In the genomic region with DNA sequence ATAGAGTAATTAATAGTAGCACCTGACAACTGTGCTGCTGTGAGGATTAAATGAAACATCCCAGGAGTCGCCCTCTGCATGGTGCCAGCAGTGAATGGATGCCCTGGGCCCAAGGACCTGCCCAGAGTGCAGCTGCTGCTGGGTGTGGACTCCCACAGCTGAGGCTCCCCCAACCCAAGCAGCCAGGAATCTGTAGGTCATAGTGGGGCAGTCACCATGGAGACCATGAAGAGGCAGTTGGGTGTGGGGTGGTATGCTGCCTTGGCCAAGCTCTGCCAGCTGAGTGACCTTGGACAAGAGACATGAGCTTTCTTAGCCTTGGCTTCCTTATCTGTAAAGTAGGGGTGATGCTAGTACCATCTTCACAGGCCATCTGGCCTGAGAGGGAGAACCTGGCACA, we compare ENCODE assay signal across 28 cellular contexts. TPM values are rescaled to one million over a fixed set of nuclear protein-coding genes. Genes with fewer than 3 reads are reported as not detected.
"Had no signal": no experiment of that assay in that cellular context is flagged by ENCODE, and none has a peak within 500 bp of the region (broad histone marks: within the 10 kb centered on the region; RNA-seq: fewer than 3 reads in every experiment).

No MANE protein-coding gene starts in this region.

- H3K27ac Mint-ChIP-seq: activated CD4-positive, alpha-beta memory T cell treated with anti-CD3 and anti-CD28 coated beads, Interleukin-2, amount 10 ng/mL, durations not matched to agents 7 days and 5 days; activated CD8-positive, alpha-beta memory T cell treated with anti-CD3 and anti-CD28 coated beads, Interleukin-2, amount 10 ng/mL, durations not matched to agents 7 days and 5 days; activated naive CD8-positive, alpha-beta T cell treated with anti-CD3 and anti-CD28 coated beads, Interleukin-2, amount 10 ng/mL, durations not matched to agents 7 days and 5 days; activated T-helper 17 cell treated with anti-CD3 and anti-CD28 coated beads, Interleukin-2, amount 50 U/mL, for 72 hours; dendritic cell treated with granulocyte-macrophage colony-stimulating factor and Interleukin-4, amounts not matched to agents 40 ng/mL and 50 ng/mL, for 4 days; mesothelial cell of epicardium; nephron had no signal

- DNase-seq: activated CD4-positive, alpha-beta memory T cell treated with anti-CD3 and anti-CD28 coated beads, Interleukin-2, amount 10 ng/mL, durations not matched to agents 7 days and 5 days; activated CD4-positive, alpha-beta T cell treated with anti-CD3 and anti-CD28 coated beads for 48 hours; activated CD4-positive, CD25-positive, alpha-beta regulatory T cell; activated CD8-positive, alpha-beta memory T cell treated with anti-CD3 and anti-CD28 coated beads, Interleukin-2, amount 10 ng/mL, durations not matched to agents 7 days and 5 days; activated naive CD4-positive, alpha-beta T cell treated with Interleukin-2 at 50 U/mL for 16 hours; activated naive CD8-positive, alpha-beta T cell treated with anti-CD3 and anti-CD28 coated beads, Interleukin-2, amount 10 ng/mL, durations not matched to agents 7 days and 5 days; amygdala; effector CD8-positive, alpha-beta T cell; heart left ventricle; kidney; nucleus accumbens; stimulated activated CD4-positive, alpha-beta T cell treated with anti-CD3 and anti-CD28 coated beads, Interleukin-12 subunit alpha, Interleukin-12 subunit beta, amount 100 ng/mL, for 4 hours; stimulated activated CD4-positive, alpha-beta T cell treated with anti-CD3 and anti-CD28 coated beads, Interleukin-1b, Interleukin-23, amount 100 ng/mL, for 48 hours; stimulated activated naive CD8-positive, alpha-beta T cell treated with anti-CD3 and anti-CD28 coated beads, Interleukin-15, Interleukin-2, amounts not matched to agents 100 U/mL and 50 U/mL, for 24 hours; substantia nigra; tibial artery had no signal

- H3K4me1 Mint-ChIP-seq: mesothelial cell of epicardium, nephron had no signal

- H3K4me3 Mint-ChIP-seq: activated CD4-positive, alpha-beta memory T cell treated with anti-CD3 and anti-CD28 coated beads, Interleukin-2, amount 10 ng/mL, durations not matched to agents 7 days and 5 days; activated CD8-positive, alpha-beta memory T cell treated with anti-CD3 and anti-CD28 coated beads, Interleukin-2, amount 10 ng/mL, durations not matched to agents 7 days and 5 days; activated naive CD8-positive, alpha-beta T cell treated with anti-CD3 and anti-CD28 coated beads, Interleukin-2, amount 10 ng/mL, durations not matched to agents 7 days and 5 days; activated T-helper 17 cell treated with anti-CD3 and anti-CD28 coated beads, Interleukin-2, amount 50 U/mL, for 72 hours; dendritic cell treated with granulocyte-macrophage colony-stimulating factor and Interleukin-4, amounts not matched to agents 40 ng/mL and 50 ng/mL, for 4 days; mesothelial cell of epicardium; nephron had no signal

- H3K9me3 ChIP-seq: gastroesophageal sphincter, heart left ventricle, tibial artery had no signal

- H3K36me3 ChIP-seq: cardiac muscle cell, gastroesophageal sphincter, heart left ventricle, tibial artery had no signal

- H3K27ac ChIP-seq: cardiac muscle cell, gastroesophageal sphincter, heart left ventricle, tibial artery had no signal

- H3K36me3 Mint-ChIP-seq: activated CD8-positive, alpha-beta memory T cell treated with anti-CD3 and anti-CD28 coated beads, Interleukin-2, amount 10 ng/mL, durations not matched to agents 7 days and 5 days; activated naive CD8-positive, alpha-beta T cell treated with anti-CD3 and anti-CD28 coated beads, Interleukin-2, amount 10 ng/mL, durations not matched to agents 7 days and 5 days; mesothelial cell of epicardium had no signal

- H3K4me3 ChIP-seq: cardiac muscle cell, gastroesophageal sphincter, heart left ventricle, lung, tibial artery had no signal

- H3K9me3 Mint-ChIP-seq: activated CD4-positive, alpha-beta memory T cell treated with anti-CD3 and anti-CD28 coated beads, Interleukin-2, amount 10 ng/mL, durations not matched to agents 7 days and 5 days; activated naive CD8-positive, alpha-beta T cell treated with anti-CD3 and anti-CD28 coated beads, Interleukin-2, amount 10 ng/mL, durations not matched to agents 7 days and 5 days; activated T-helper 17 cell treated with anti-CD3 and anti-CD28 coated beads, Interleukin-2, amount 50 U/mL, for 72 hours; dendritic cell treated with granulocyte-macrophage colony-stimulating factor and Interleukin-4, amounts not matched to agents 40 ng/mL and 50 ng/mL, for 4 days; mesothelial cell of epicardium had no signal

RNA-seq across cellular contexts. Expression of a gene that starts 9.4 kb away (rescaled TPM):
- total RNA-seq: activated CD4-positive, alpha-beta memory T cell treated with anti-CD3 and anti-CD28 coated beads, Interleukin-2, amount 10 ng/mL, durations not matched to agents 7 days and 5 days; activated CD8-positive, alpha-beta memory T cell treated with anti-CD3 and anti-CD28 coated beads, Interleukin-2, amount 10 ng/mL, durations not matched to agents 7 days and 5 days; activated naive CD8-positive, alpha-beta T cell treated with anti-CD3 and anti-CD28 coated beads, Interleukin-2, amount 10 ng/mL, durations not matched to agents 7 days and 5 days; activated T-helper 17 cell treated with anti-CD3 and anti-CD28 coated beads, Interleukin-2, amount 50 U/mL, for 72 hours; esophagus mucosa; gastroesophageal sphincter; heart left ventricle; kidney; left lobe of liver; renal cortical epithelial cell; urinary bladder had no signal
- polyA plus RNA-seq: cardiac muscle cell, heart left ventricle, urinary bladder had no signal

RNA-seq across cellular contexts. Expression of a gene that starts 34.8 kb away (rescaled TPM):
- total RNA-seq: activated CD4-positive, alpha-beta memory T cell treated with anti-CD3 and anti-CD28 coated beads, Interleukin-2, amount 10 ng/mL, durations not matched to agents 7 days and 5 days; activated CD8-positive, alpha-beta memory T cell treated with anti-CD3 and anti-CD28 coated beads, Interleukin-2, amount 10 ng/mL, durations not matched to agents 7 days and 5 days; activated naive CD8-positive, alpha-beta T cell treated with anti-CD3 and anti-CD28 coated beads, Interleukin-2, amount 10 ng/mL, durations not matched to agents 7 days and 5 days; activated T-helper 17 cell treated with anti-CD3 and anti-CD28 coated beads, Interleukin-2, amount 50 U/mL, for 72 hours; cardiac muscle cell; chondrocyte; esophagus mucosa; gastroesophageal sphincter; left lobe of liver; mesothelial cell of epicardium; renal cortical epithelial cell; urinary bladder had no signal
- polyA plus RNA-seq: urinary bladder had no signal
